ENCODE assay signal across 27 cellular contexts in the genomic region with DNA sequence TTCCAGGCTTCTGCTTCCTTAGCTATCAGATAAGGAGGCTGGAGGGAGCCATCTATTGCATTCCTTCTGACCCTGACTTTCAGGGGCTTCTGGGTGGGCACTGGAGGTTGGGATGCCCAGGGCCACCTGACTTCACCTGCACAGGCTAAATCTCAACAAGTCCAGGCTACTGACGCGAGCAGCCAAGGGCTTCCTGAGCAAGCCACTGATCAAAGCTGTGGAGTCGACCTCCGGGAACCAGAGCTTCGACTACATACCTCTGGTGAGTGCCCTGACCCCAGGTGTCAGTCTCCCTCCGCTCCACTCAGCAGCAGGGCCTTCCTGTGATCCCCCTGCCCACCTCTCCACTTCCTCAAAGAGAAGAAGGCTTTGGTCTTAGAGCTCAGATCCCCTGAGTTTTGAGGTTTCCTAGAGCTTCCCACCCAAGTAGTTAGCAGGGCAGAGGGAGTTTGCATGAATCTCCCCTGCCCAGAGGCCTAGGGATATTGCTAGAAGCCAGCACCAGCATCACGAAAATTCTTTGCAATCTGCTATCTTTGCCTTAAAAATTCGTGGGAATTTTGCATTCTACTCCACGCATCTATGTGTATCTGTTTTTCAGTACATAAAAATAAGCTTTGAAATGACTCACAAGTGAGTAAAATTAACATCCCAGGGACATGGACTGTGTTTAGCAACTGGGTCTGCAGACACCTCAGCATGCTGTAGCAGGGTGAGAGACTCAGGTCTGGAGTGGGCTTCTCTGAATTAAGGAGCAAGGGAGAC.
"Had no signal": no experiment of that assay in that cellular context is flagged by ENCODE, and none has a peak within 500 bp of the region (broad histone marks: within the 10 kb centered on the region; RNA-seq: fewer than 3 reads in every experiment).

No MANE protein-coding gene starts in this region.

- H3K4me1 ChIP-seq: adrenal gland, ascending aorta, Peyer's patch, SJCRH30 had no signal

- H3K27ac ChIP-seq: adrenal gland, ascending aorta, body of pancreas, Peyer's patch, RWPE1, SJCRH30 had no signal

- H3K4me2 ChIP-seq: SK-N-SH had no signal

- H3K4me3 Mint-ChIP-seq: activated CD8-positive, alpha-beta T cell treated with anti-CD3 and anti-CD28 coated beads, Interleukin-2, amount 10 ng/mL, durations not matched to agents 7 days and 5 days; activated naive CD4-positive, alpha-beta T cell treated with anti-CD3 and anti-CD28 coated beads, Interleukin-2, amount 10 ng/mL, durations not matched to agents 7 days and 5 days; activated naive CD8-positive, alpha-beta T cell treated with anti-CD3 and anti-CD28 coated beads, Interleukin-2, amount 10 ng/mL, durations not matched to agents 7 days and 5 days; activated T-cell treated with anti-CD3 and anti-CD28 coated beads, Interleukin-2, amount 50 U/mL, for 24 hours; activated T-helper 1 cell treated with anti-CD3 and anti-CD28 coated beads, Interleukin-12 subunit alpha, Interleukin-12 subunit beta, Interleukin-2, Interleukin-4 antibody, amounts not matched to agents 30 ng/mL and 10 ng/mL and 1 ng/mL, durations not matched to agents 14 hours and 24 hours and 36 hours had no signal

- H3K36me3 Mint-ChIP-seq: activated naive CD4-positive, alpha-beta T cell treated with anti-CD3 and anti-CD28 coated beads, Interleukin-2, amount 10 ng/mL, durations not matched to agents 7 days and 5 days; activated naive CD8-positive, alpha-beta T cell treated with anti-CD3 and anti-CD28 coated beads, Interleukin-2, amount 10 ng/mL, durations not matched to agents 7 days and 5 days had no signal

- H3K27me3 ChIP-seq: adrenal gland, ascending aorta, body of pancreas, MG63, Peyer's patch had no signal

- H3K4me3 ChIP-seq: adrenal gland, ascending aorta, body of pancreas, MG63, Peyer's patch, SJCRH30 had no signal

- H3K36me3 ChIP-seq: adrenal gland, ascending aorta, MG63, Peyer's patch, SJCRH30 had no signal

- DNase-seq: activated CD4-positive, alpha-beta T cell treated with anti-CD3 and anti-CD28 coated beads for 48 hours; activated CD4-positive, alpha-beta T cell treated with anti-CD3 and anti-CD28 coated beads, Interleukin-2, amount 50 U/mL, for 4 hours; activated CD4-positive, CD25-positive, alpha-beta regulatory T cell treated with anti-CD3 and anti-CD28 coated beads, Interleukin-2, amount 50 U/mL, for 72 hours; activated CD8-positive, alpha-beta T cell treated with anti-CD3 and anti-CD28 coated beads, Interleukin-2, amount 10 ng/mL, durations not matched to agents 7 days and 5 days; activated gamma-delta T cell; activated naive CD4-positive, alpha-beta T cell treated with anti-CD3 and anti-CD28 coated beads, Interleukin-2, amount 10 ng/mL, durations not matched to agents 7 days and 5 days; activated naive CD8-positive, alpha-beta T cell treated with anti-CD3 and anti-CD28 coated beads, Interleukin-2, amount 10 ng/mL, durations not matched to agents 7 days and 5 days; activated T-cell treated with anti-CD3 and anti-CD28 coated beads, Interleukin-2, amount 50 U/mL, for 24 hours; adrenal gland; body of pancreas; central memory CD4-positive, alpha-beta T cell; MG63; MV-4-11; NCI-H1092 treated with DMSO at 0.1 percent for 48 hours; NCI-H1436; NCI-H1694 treated with DMSO at 0.1 percent for 48 hours; NCI-H2029 treated with DMSO at 0.1 percent for 48 hours; NCI-H510A treated with DMSO at 0.1 percent for 48 hours; NCI-H69; NK-92 treated with Interleukin-12 subunit alpha and Interleukin-12 subunit beta, amount 100 ng/mL, for 24 hours; Peyer's patch; Right ventricle myocardium superior; SJCRH30; SK-N-SH had no signal

- H3K4me1 Mint-ChIP-seq: activated naive CD4-positive, alpha-beta T cell treated with anti-CD3 and anti-CD28 coated beads, Interleukin-2, amount 10 ng/mL, durations not matched to agents 7 days and 5 days; activated naive CD8-positive, alpha-beta T cell treated with anti-CD3 and anti-CD28 coated beads, Interleukin-2, amount 10 ng/mL, durations not matched to agents 7 days and 5 days had no signal

- H3K27ac Mint-ChIP-seq: activated CD8-positive, alpha-beta T cell treated with anti-CD3 and anti-CD28 coated beads, Interleukin-2, amount 10 ng/mL, durations not matched to agents 7 days and 5 days; activated naive CD4-positive, alpha-beta T cell treated with anti-CD3 and anti-CD28 coated beads, Interleukin-2, amount 10 ng/mL, durations not matched to agents 7 days and 5 days; activated naive CD8-positive, alpha-beta T cell treated with anti-CD3 and anti-CD28 coated beads, Interleukin-2, amount 10 ng/mL, durations not matched to agents 7 days and 5 days; activated T-cell treated with anti-CD3 and anti-CD28 coated beads, Interleukin-2, amount 50 U/mL, for 24 hours; activated T-helper 1 cell treated with anti-CD3 and anti-CD28 coated beads, Interleukin-12 subunit alpha, Interleukin-12 subunit beta, Interleukin-2, Interleukin-4 antibody, amounts not matched to agents 30 ng/mL and 10 ng/mL and 1 ng/mL, durations not matched to agents 14 hours and 24 hours and 36 hours had no signal

- ATAC-seq: activated CD8-positive, alpha-beta T cell treated with anti-CD3 and anti-CD28 coated beads, Interleukin-2, amount 10 ng/mL, durations not matched to agents 7 days and 5 days; body of pancreas had no signal

- H3K9me3 ChIP-seq: adrenal gland, ascending aorta, body of pancreas, MG63, Peyer's patch, SJCRH30, SK-N-SH had no signal

- H3K9ac ChIP-seq: SK-N-SH had no signal
